In the genomic region with DNA sequence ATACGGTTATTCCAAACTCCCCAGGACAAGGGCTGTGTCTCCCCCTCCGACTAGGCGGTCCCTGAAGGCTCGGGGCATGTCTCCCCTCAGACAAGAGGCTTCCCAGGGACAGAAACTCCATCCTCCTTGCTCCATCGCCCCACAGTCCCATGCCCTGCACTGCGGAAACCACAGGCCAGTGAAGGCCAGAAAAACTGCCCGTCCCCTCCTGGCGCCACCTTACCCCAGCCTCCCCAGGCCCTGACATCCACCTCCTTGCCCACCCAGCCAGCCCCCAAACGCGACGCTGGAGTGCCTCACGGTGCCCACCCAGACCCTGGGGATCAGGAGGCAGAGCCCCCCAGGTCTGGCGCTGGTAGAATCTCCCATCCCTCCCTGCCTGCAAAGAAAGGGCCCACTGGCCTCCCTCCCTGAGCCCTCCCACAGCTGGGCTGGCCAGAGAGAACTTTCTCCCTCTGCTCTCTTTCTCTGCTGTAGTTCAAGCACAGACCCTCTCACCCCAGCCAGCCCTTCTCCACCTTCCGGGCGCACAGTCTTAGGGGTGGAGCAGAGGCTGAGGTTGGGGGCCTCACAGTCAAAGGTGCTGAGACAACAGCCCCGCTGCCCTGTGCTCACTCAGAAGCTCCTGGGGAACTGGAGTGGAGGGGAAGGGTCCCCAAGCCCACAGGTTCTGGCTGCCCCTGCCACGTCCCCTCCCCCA, we compare ENCODE assay signal across 15 cellular contexts. TPM values are rescaled to one million over a fixed set of nuclear protein-coding genes. Genes with fewer than 3 reads are reported as not detected.
DNase-seq lines count a peak whose midpoint lies in the region; ATAC-seq and TF ChIP-seq lines count a peak whose summit lies in the region.
"Had no signal": no experiment of that assay in that cellular context is flagged by ENCODE, and none has a peak within 500 bp of the region (broad histone marks: within the 10 kb centered on the region; RNA-seq: fewer than 3 reads in every experiment).

No MANE protein-coding gene starts in this region.

- no peak overlapping the region for H3K4me3 Mint-ChIP-seq in activated CD8-positive, alpha-beta memory T cell treated with anti-CD3 and anti-CD28 coated beads, Interleukin-2, amount 10 ng/mL, durations not matched to agents 7 days and 5 days
- H3K4me3 Mint-ChIP-seq: effector memory CD8-positive, alpha-beta T cell; natural killer cell treated with Interleukin-12 subunit alpha and Interleukin-12 subunit beta and Interleukin-15 and Interleukin-18, amount 100 ng/mL, for 72 hours had no signal

- H3K27ac Mint-ChIP-seq in activated CD8-positive, alpha-beta memory T cell treated with anti-CD3 and anti-CD28 coated beads, Interleukin-2, amount 10 ng/mL, durations not matched to agents 7 days and 5 days, result no peak overlapping the region
- H3K27ac Mint-ChIP-seq: natural killer cell treated with Interleukin-12 subunit alpha and Interleukin-12 subunit beta and Interleukin-15 and Interleukin-18, amount 100 ng/mL, for 72 hours had no signal

- TF ChIP-seq EP300 in Ishikawa (IDR thresholded peaks at IDR 0.05; ENCODE audit: borderline replicate concordance), result no peak

- H3K36me3 ChIP-seq in colonic mucosa (no peaks in the 10 kb centered on the region), mucosa of rectum (ENCODE audit: control insufficient read depth in 2 of 2, insufficient read depth in 2 of 2, low read length in 2 of 2) (no peaks in the 10 kb centered on the region), thymus (ENCODE audit: control insufficient read depth, insufficient read depth) (no peaks in the 10 kb centered on the region)
- H3K36me3 ChIP-seq: BE2C had no signal

- 92% methylated on average over 17 of the region's 17 CpGs for WGBS in thymus

- H3K27me3 ChIP-seq in colonic mucosa, result no peaks in the 10 kb centered on the region
- no peaks in the 10 kb centered on the region for H3K27me3 ChIP-seq in mucosa of rectum (ENCODE audit: control insufficient read depth in 2 of 2, insufficient read depth in 2 of 2, low read length in 2 of 2)
- H3K27me3 ChIP-seq in thymus (ENCODE audit: control insufficient read depth, insufficient read depth), result no peaks in the 10 kb centered on the region
- H3K27me3 ChIP-seq: BE2C had no signal

- H3K36me3 Mint-ChIP-seq in activated CD8-positive, alpha-beta memory T cell treated with anti-CD3 and anti-CD28 coated beads, Interleukin-2, amount 10 ng/mL, durations not matched to agents 7 days and 5 days, result no peaks in the 10 kb centered on the region
- H3K36me3 Mint-ChIP-seq: natural killer cell treated with Interleukin-12 subunit alpha and Interleukin-12 subunit beta and Interleukin-15 and Interleukin-18, amount 100 ng/mL, for 72 hours had no signal

- H3K9me3 ChIP-seq in colonic mucosa (no peaks in the 10 kb centered on the region), mucosa of rectum (ENCODE audit: control insufficient read depth in 2 of 2, low read length in 2 of 2) (no peaks in the 10 kb centered on the region), thymus (ENCODE audit: control insufficient read depth) (no peaks in the 10 kb centered on the region)
- H3K9me3 ChIP-seq: BE2C had no signal

- no peaks in the 10 kb centered on the region for H3K4me1 Mint-ChIP-seq in activated CD8-positive, alpha-beta memory T cell treated with anti-CD3 and anti-CD28 coated beads, Interleukin-2, amount 10 ng/mL, durations not matched to agents 7 days and 5 days

- H3K4me3 ChIP-seq in colonic mucosa (no peak overlapping the region), mucosa of rectum (ENCODE audit: low read length in 2 of 2) (peak overlapping the region in 1 of 2 donors; percentile 31), thymus (ENCODE audit: low read length) (no peak overlapping the region)

- H3K9me3 Mint-ChIP-seq in activated CD8-positive, alpha-beta memory T cell treated with anti-CD3 and anti-CD28 coated beads, Interleukin-2, amount 10 ng/mL, durations not matched to agents 7 days and 5 days (ENCODE audit: low read depth), result no peaks in the 10 kb centered on the region
- H3K9me3 Mint-ChIP-seq: effector memory CD8-positive, alpha-beta T cell; natural killer cell treated with Interleukin-12 subunit alpha and Interleukin-12 subunit beta and Interleukin-15 and Interleukin-18, amount 100 ng/mL, for 72 hours had no signal

- peak overlapping the region; percentile 81 to 95 for H3K9ac ChIP-seq in colonic mucosa (ENCODE audit: low read depth in 2 of 2, low read length in 2 of 2)
- H3K9ac ChIP-seq in mucosa of rectum (ENCODE audit: low read depth in 1 of 2, low read length in 2 of 2), result peak overlapping the region; percentile 80 to 92

- intact Hi-C loops in colonic mucosa (cut with DNase I), result loop anchor here (5.0 kb wide), 1 partner anchor 753 kb away; no protein-coding TSS in a partner anchor

- no peak for TF ChIP-seq CTCF in colonic mucosa (IDR thresholded peaks at IDR 0.05)

- CTCF ChIA-PET in activated CD8-positive, alpha-beta memory T cell treated with anti-CD3 and anti-CD28 coated beads, Interleukin-2, amount 10 ng/mL, durations not matched to agents 7 days and 5 days (lab: Charles Lee), result interaction anchor here (3.6 kb wide), 1 partner anchor 106 kb away, joined by 15 read pairs; no protein-coding TSS in a partner anchor

- peaks cover 23% of the 10 kb centered on the region for H3K4me1 ChIP-seq in colonic mucosa
- H3K4me1 ChIP-seq in mucosa of rectum (ENCODE audit: control insufficient read depth in 2 of 2, insufficient read depth in 2 of 2, low read length in 2 of 2), result peaks cover 76 to 81% of the 10 kb centered on the region in 2 donors
- no peaks in the 10 kb centered on the region for H3K4me1 ChIP-seq in thymus (ENCODE audit: control insufficient read depth, insufficient read depth, low read length)
- H3K4me1 ChIP-seq: BE2C had no signal

- no peaks in the 10 kb centered on the region for H3K27me3 Mint-ChIP-seq in activated CD8-positive, alpha-beta memory T cell treated with anti-CD3 and anti-CD28 coated beads, Interleukin-2, amount 10 ng/mL, durations not matched to agents 7 days and 5 days
- H3K27me3 Mint-ChIP-seq: natural killer cell treated with Interleukin-12 subunit alpha and Interleukin-12 subunit beta and Interleukin-15 and Interleukin-18, amount 100 ng/mL, for 72 hours had no signal

- TF ChIP-seq RAD21 in Ishikawa (IDR thresholded peaks at IDR 0.05; ENCODE audit: low read depth), result no peak

- H3K27ac ChIP-seq in colonic mucosa, result peak overlapping the region; percentile 96
- peak overlapping the region; percentile 98 to 99 for H3K27ac ChIP-seq in mucosa of rectum (ENCODE audit: low read depth in 2 of 2, low read length in 2 of 2)
- peak overlapping the region; percentile 87 for H3K27ac ChIP-seq in thymus (ENCODE audit: low read depth)

- ATAC-seq in HG03135 (IDR thresholded peaks at IDR 0.05; ENCODE audit: unreplicated experiment) (no peak), GM18868 (IDR thresholded peaks at IDR 0.05; ENCODE audit: unreplicated experiment) (no peak)
- ATAC-seq in activated CD8-positive, alpha-beta memory T cell treated with anti-CD3 and anti-CD28 coated beads, Interleukin-2, amount 10 ng/mL, durations not matched to agents 7 days and 5 days, result no peak
- ATAC-seq: effector memory CD8-positive, alpha-beta T cell; natural killer cell treated with Interleukin-12 subunit alpha and Interleukin-12 subunit beta and Interleukin-15 and Interleukin-18, amount 100 ng/mL, for 72 hours had no signal

- no peak for DNase-seq in colonic mucosa
- no peak for DNase-seq in COLO829 (ENCODE audit: low spot score)
- DNase-seq in activated CD8-positive, alpha-beta memory T cell treated with anti-CD3 and anti-CD28 coated beads, Interleukin-2, amount 10 ng/mL, durations not matched to agents 7 days and 5 days, result no peak
- DNase-seq: effector memory CD8-positive, alpha-beta T cell had no signal

TF ChIP-seq in Ishikawa, 13 proteins besides CTCF, POLR2A, EP300 and RAD21:
- TF ChIP-seq, protein P1, sequence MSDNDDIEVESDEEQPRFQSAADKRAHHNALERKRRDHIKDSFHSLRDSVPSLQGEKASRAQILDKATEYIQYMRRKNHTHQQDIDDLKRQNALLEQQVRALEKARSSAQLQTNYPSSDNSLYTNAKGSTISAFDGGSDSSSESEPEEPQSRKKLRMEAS (IDR thresholded peaks at IDR 0.05), result no peak
- TF ChIP-seq TAF1 (IDR thresholded peaks at IDR 0.05; ENCODE audit: low read depth), result no peak; the same call in 1 of the 2 replicates
- peak; percentile 62; the same call in 1 of the 2 replicates for TF ChIP-seq ZBTB7A (IDR thresholded peaks at IDR 0.05; ENCODE audit: low read depth)

RNA-seq across cellular contexts. Expression of a gene that starts 30.7 kb away (rescaled TPM):
- total RNA-seq in colonic mucosa, result 1 to 10 TPM in 1 of 2 donors, not detected in 1; 1.2 TPM
- 2,044 TPM for polyA plus RNA-seq in thymus
- under 1 TPM in 1 of 2 experiments, not detected in 1; 0.80 TPM for total RNA-seq in activated CD8-positive, alpha-beta memory T cell treated with anti-CD3 and anti-CD28 coated beads, Interleukin-2, amount 10 ng/mL, durations not matched to agents 7 days and 5 days
- total RNA-seq: natural killer cell treated with Interleukin-12 subunit alpha and Interleukin-12 subunit beta and Interleukin-15 and Interleukin-18, amount 100 ng/mL, for 72 hours had no signal

RNA-seq across cellular contexts. Expression of a gene that starts 33.6 kb away (rescaled TPM):
- 100 to 1,000 TPM; 574 to 740 TPM for total RNA-seq in colonic mucosa
- 1,051 TPM for polyA plus RNA-seq in thymus
- 100 to 1,000 TPM; 593 to 900 TPM for total RNA-seq in activated CD8-positive, alpha-beta memory T cell treated with anti-CD3 and anti-CD28 coated beads, Interleukin-2, amount 10 ng/mL, durations not matched to agents 7 days and 5 days

RNA-seq across cellular contexts. Expression of a gene that starts 42.5 kb away (rescaled TPM):
- total RNA-seq in colonic mucosa, result not detected
- polyA plus RNA-seq in thymus, result 262 TPM
- total RNA-seq in activated CD8-positive, alpha-beta memory T cell treated with anti-CD3 and anti-CD28 coated beads, Interleukin-2, amount 10 ng/mL, durations not matched to agents 7 days and 5 days, result not detected
- total RNA-seq: activated CD8-positive, alpha-beta memory T cell treated with anti-CD3 and anti-CD28 coated beads for 36 hours; natural killer cell treated with Interleukin-12 subunit alpha and Interleukin-12 subunit beta and Interleukin-15 and Interleukin-18, amount 100 ng/mL, for 72 hours had no signal

RNA-seq across cellular contexts. Expression of a gene that starts 57.1 kb away (rescaled TPM):
- total RNA-seq in colonic mucosa, result not detected
- polyA plus RNA-seq in thymus, result 77.6 TPM
- not detected for total RNA-seq in activated CD8-positive, alpha-beta memory T cell treated with anti-CD3 and anti-CD28 coated beads, Interleukin-2, amount 10 ng/mL, durations not matched to agents 7 days and 5 days
- total RNA-seq: activated CD8-positive, alpha-beta memory T cell treated with anti-CD3 and anti-CD28 coated beads for 36 hours; Daoy; M059J; natural killer cell treated with Interleukin-12 subunit alpha and Interleukin-12 subunit beta and Interleukin-15 and Interleukin-18, amount 100 ng/mL, for 72 hours; skeletal muscle tissue had no signal
